In genomic region chr4:37815591-37815990, GRCh38 we compare ENCODE assay signal across 18 cellular contexts. TPM values are rescaled to one million over a fixed set of nuclear protein-coding genes. Genes with fewer than 3 reads are reported as not detected.
A peak's percentile ranks its signal among the peaks of the same experiment; 100 is the strongest.
DNase-seq lines count a peak whose midpoint lies in the region; ATAC-seq, FAIRE-seq and TF ChIP-seq lines count a peak whose summit lies in the region.
"Had no signal": no experiment of that assay in that cellular context is flagged by ENCODE, and none has a peak within 500 bp of the region (broad histone marks: within the 10 kb centered on the region; RNA-seq: fewer than 3 reads in every experiment).

No MANE protein-coding gene starts in this region.

- no peaks in the 10 kb centered on the region for H3K79me1 ChIP-seq in H9 (ENCODE audit: insufficient read depth, low read depth, low read length, poor library complexity, severe bottlenecking)

- H3K4me3 Mint-ChIP-seq in activated naive CD4-positive, alpha-beta T cell treated with anti-CD3 and anti-CD28 coated beads for 36 hours, result peak overlapping the region; percentile 30
- H3K4me3 Mint-ChIP-seq in stimulated activated memory B cell treated with anti-CD40 and anti-IgM and Interleukin-4, amounts not matched to agents 10 μg/mL and 1 μg/mL and 100 μg/mL, for 72 hours, result no peak overlapping the region
- H3K4me3 Mint-ChIP-seq in H9, result no peak overlapping the region

- no peaks in the 10 kb centered on the region for H3K9me3 ChIP-seq in K562 (replicated peaks; ENCODE audit: control insufficient read depth, insufficient read depth, low read depth, low read length)
- no peaks in the 10 kb centered on the region for H3K9me3 ChIP-seq in H9 (ENCODE audit: control insufficient read depth, low read depth, low read length)
- H3K9me3 ChIP-seq: adrenal gland, lower lobe of right lung, transverse colon had no signal

- H3K14ac ChIP-seq in H9 (ENCODE audit: insufficient read depth, low read length), result no peak overlapping the region

- H3K56ac ChIP-seq in H9 (ENCODE audit: insufficient read length, low read depth, low read length), result no peak overlapping the region

- in situ Hi-C loops in K562 (cut with MboI), result loop anchor here (5.0 kb wide), 1 partner anchor 917 kb away; no protein-coding TSS in a partner anchor

- peaks cover 15% of the 10 kb centered on the region for H3K4me1 Mint-ChIP-seq in activated naive CD4-positive, alpha-beta T cell treated with anti-CD3 and anti-CD28 coated beads for 36 hours (ENCODE audit: low read depth)
- H3K4me1 Mint-ChIP-seq in stimulated activated memory B cell treated with anti-CD40 and anti-IgM and Interleukin-4, amounts not matched to agents 10 μg/mL and 1 μg/mL and 100 μg/mL, for 72 hours, result peaks cover 10% of the 10 kb centered on the region
- H3K4me1 Mint-ChIP-seq in H9, result peaks cover 6 to 7% of the 10 kb centered on the region in 2 experiments; a peak in 3 of 4 replicates

- no peaks in the 10 kb centered on the region for H3K9me1 ChIP-seq in K562 (ENCODE audit: control insufficient read depth, insufficient read depth, low read length)

- peaks cover 2% of the 10 kb centered on the region for H3K36me3 Mint-ChIP-seq in activated naive CD4-positive, alpha-beta T cell treated with anti-CD3 and anti-CD28 coated beads for 36 hours (ENCODE audit: low read depth)
- H3K36me3 Mint-ChIP-seq in stimulated activated memory B cell treated with anti-CD40 and anti-IgM and Interleukin-4, amounts not matched to agents 10 μg/mL and 1 μg/mL and 100 μg/mL, for 72 hours, result no peaks in the 10 kb centered on the region
- peaks cover 4 to 7% (median 5%) of the 10 kb centered on the region in 3 experiments for H3K36me3 Mint-ChIP-seq in H9 (ENCODE audit: insufficient read depth in 1 of 3, low read depth in 3 of 3)

- TF ChIP-seq RAD21 in K562 (CRISPR knock-in tag; conservative IDR thresholded peaks at IDR 0.05 in 1 of 2, IDR thresholded peaks at IDR 0.05 in 1 of 2), result no peak

- no peak overlapping the region for H3K18ac ChIP-seq in H9 (ENCODE audit: insufficient read length, low read depth, low read length)

- H3K27me3 ChIP-seq in K562 (ENCODE audit: control insufficient read depth in 2 of 2, insufficient read depth in 2 of 2, low read length in 2 of 2) (peaks cover 2 to 10% of the 10 kb centered on the region in 2 experiments), H9 (ENCODE audit: insufficient read depth, low read length) (no peaks in the 10 kb centered on the region)
- H3K27me3 ChIP-seq: adrenal gland, transverse colon had no signal

- intact Hi-C loops in activated naive CD4-positive, alpha-beta T cell treated with anti-CD3 and anti-CD28 coated beads for 36 hours (cut with micrococcal nuclease), result no loop called here
- intact Hi-C loops in K562 (cut with micrococcal nuclease), result no loop called here

- TF ChIP-seq EP300 in K562 (IDR thresholded peaks at IDR 0.05; ENCODE audit: low read length), result no peak

- H3K9ac ChIP-seq in K562 (ENCODE audit: insufficient read depth in 1 of 2, low read depth in 2 of 2, low read length in 2 of 2) (no peak overlapping the region), H9 (ENCODE audit: extremely low read depth, insufficient read length, low read length) (no peak overlapping the region)
- H3K9ac ChIP-seq: GM23248 had no signal

- H3K4me1 ChIP-seq in K562 (replicated peaks in 1 of 2; ENCODE audit: control insufficient read depth in 2 of 2, insufficient read depth in 2 of 2, low read length in 2 of 2) (peaks cover 0 to 3% of the 10 kb centered on the region in 2 experiments; a peak in 1 of 5 replicates), H9 (ENCODE audit: insufficient read depth, low read length) (no peaks in the 10 kb centered on the region; the same call in 1 of the 2 replicates)
- H3K4me1 ChIP-seq: adrenal gland, lower lobe of right lung, transverse colon had no signal

- no peaks in the 10 kb centered on the region for H3K23me2 ChIP-seq in H9 (ENCODE audit: insufficient read length, low read depth, low read length, poor library complexity, severe bottlenecking)

- POLR2A ChIA-PET in K562 (lab: Yijun Ruan, JAX), result no interaction called here

- H4K91ac ChIP-seq in H9 (ENCODE audit: insufficient read length, low read depth, low read length), result no peak overlapping the region

- CTCF ChIA-PET in activated naive CD4-positive, alpha-beta T cell treated with anti-CD3 and anti-CD28 coated beads for 36 hours (lab: Charles Lee), result no interaction called here
- CTCF ChIA-PET in K562 (lab: Yijun Ruan, JAX; ENCODE audit: low intra/inter-chr PET ratio), result no interaction called here

- no peak overlapping the region for H3K27ac ChIP-seq in K562 (ENCODE audit: extremely low read depth, low read depth, low read length)
- no peak overlapping the region for H3K27ac ChIP-seq in H9 (ENCODE audit: insufficient read length, low read depth, low read length)
- H3K27ac ChIP-seq: adrenal gland, GM23248, lower lobe of right lung, transverse colon had no signal

- H2BK20ac ChIP-seq in H9 (ENCODE audit: low read depth, low read length, poor library complexity, severe bottlenecking), result no peak overlapping the region

- H3K4me2 ChIP-seq in K562 (ENCODE audit: insufficient read depth, low read length) (no peak overlapping the region), H9 (ENCODE audit: insufficient read depth, insufficient read length, low read length) (no peak overlapping the region)

- no peak overlapping the region for H2BK120ac ChIP-seq in H9 (ENCODE audit: low read depth, low read length, poor library complexity, severe bottlenecking)

- no peaks in the 10 kb centered on the region for H4K20me1 ChIP-seq in K562 (replicated peaks; ENCODE audit: control insufficient read depth, insufficient read depth, low read length)
- no peaks in the 10 kb centered on the region for H4K20me1 ChIP-seq in H9 (ENCODE audit: control insufficient read depth, insufficient read depth, insufficient read length)

- H4K8ac ChIP-seq in H9 (replicated peaks; ENCODE audit: insufficient read length, low read depth, low read length), result no peak overlapping the region

- H3T11ph ChIP-seq in H9 (ENCODE audit: low read length), result no peak overlapping the region

- FAIRE-seq in K562 (lab: Jason Lieb, UNC), result no peak
- FAIRE-seq in D721Med (lab: Jason Lieb, UNC), result no peak
- FAIRE-seq: frontal cortex had no signal

- peak overlapping the region; percentile 76 for H3K27ac Mint-ChIP-seq in activated naive CD4-positive, alpha-beta T cell treated with anti-CD3 and anti-CD28 coated beads for 36 hours
- peak overlapping the region; percentile 71 for H3K27ac Mint-ChIP-seq in stimulated activated memory B cell treated with anti-CD40 and anti-IgM and Interleukin-4, amounts not matched to agents 10 μg/mL and 1 μg/mL and 100 μg/mL, for 72 hours
- H3K27ac Mint-ChIP-seq in H9, result no peak overlapping the region

- no peaks in the 10 kb centered on the region for H3K27me3 Mint-ChIP-seq in activated naive CD4-positive, alpha-beta T cell treated with anti-CD3 and anti-CD28 coated beads for 36 hours (ENCODE audit: low read depth)
- no peaks in the 10 kb centered on the region for H3K27me3 Mint-ChIP-seq in stimulated activated memory B cell treated with anti-CD40 and anti-IgM and Interleukin-4, amounts not matched to agents 10 μg/mL and 1 μg/mL and 100 μg/mL, for 72 hours
- no peaks in the 10 kb centered on the region for H3K27me3 Mint-ChIP-seq in H9 (ENCODE audit: low read depth)

- DNase-seq in activated naive CD4-positive, alpha-beta T cell treated with anti-CD3 and anti-CD28 coated beads for 36 hours, result no peak
- no peak for DNase-seq in activated naive CD4-positive, alpha-beta T cell (lab: John Stamatoyannopoulos, UW)
- DNase-seq in NCI-H82 treated with DMSO at 0.1 percent for 48 hours (lab: John Stamatoyannopoulos, UW; ENCODE audit: unreplicated experiment) (peak; percentile 7), K562 (ENCODE audit: extremely low read depth in 1 of 4, low spot score in 3 of 4) (no peak), D721Med (ENCODE audit: insufficient read length, low spot score) (no peak), germinal center (ENCODE audit: low spot score) (no peak), H9 (no peak)
- DNase-seq: adrenal gland; GM23248; IMR-90; lower lobe of right lung; NCI-H1105; SHP77; stimulated activated CD4-positive, alpha-beta T cell treated with anti-CD3 and anti-CD28 coated beads, Interleukin-1b, Interleukin-23, amount 100 ng/mL, for 48 hours; T1000; transverse colon had no signal

- no peak overlapping the region for H2BK12ac ChIP-seq in H9 (ENCODE audit: insufficient read length, low read depth, low read length)

- H2BK5ac ChIP-seq in H9 (ENCODE audit: insufficient read length, low read length), result no peak overlapping the region

- H3K23ac ChIP-seq in H9 (ENCODE audit: insufficient read length, low read depth, low read length), result no peak overlapping the region

- H3K4me3 ChIP-seq in K562, result no peak overlapping the region
- H3K4me3 ChIP-seq: adrenal gland, GM23248, lower lobe of right lung, transverse colon had no signal

- no peaks in the 10 kb centered on the region for H3K36me3 ChIP-seq in K562 (ENCODE audit: control insufficient read depth, insufficient read depth, low read length)
- H3K36me3 ChIP-seq: adrenal gland, lower lobe of right lung, transverse colon had no signal

- H3K79me2 ChIP-seq in K562 (ENCODE audit: control insufficient read depth, insufficient read depth, low read length) (no peaks in the 10 kb centered on the region), H9 (ENCODE audit: insufficient read depth, low read length) (no peaks in the 10 kb centered on the region)

- no peak overlapping the region for H2AK5ac ChIP-seq in H9 (ENCODE audit: insufficient read length, low read length)

- no peak for ATAC-seq in K562
- no peak for ATAC-seq in stimulated activated memory B cell treated with anti-CD40 and anti-IgM and Interleukin-4, amounts not matched to agents 10 μg/mL and 1 μg/mL and 100 μg/mL, for 72 hours
- ATAC-seq: lower lobe of right lung had no signal

- TF ChIP-seq POLR2A in K562 (conservative IDR thresholded peaks at IDR 0.05), result no peak

- H2AFZ ChIP-seq in K562 (ENCODE audit: low read depth, low read length), result no peak overlapping the region
- H2AFZ ChIP-seq in H9 (ENCODE audit: low read length), result no peak overlapping the region
- H2AFZ ChIP-seq: GM23248 had no signal

- TF ChIP-seq CTCF in K562 (IDR thresholded peaks at IDR 0.05 in 2 of 3, conservative IDR thresholded peaks at IDR 0.05 in 1 of 3; ENCODE audit: insufficient read depth in 2 of 3, low read depth in 1 of 3, low read length in 3 of 3) (no peak), D721Med (IDR thresholded peaks at IDR 0.05; ENCODE audit: insufficient read depth, missing control alignments) (no peak), H9 (conservative IDR thresholded peaks at IDR 0.05) (no peak)

- 8% methylated on average over 1 of the region's 3 CpGs for WGBS in K562 (ENCODE audit: insufficient coverage, low coverage, missing lambda C conversion rate)
- no CpG with 5 or more reads among the region's 3 CpGs for WGBS in H9 (ENCODE audit: extremely low coverage, insufficient read length, low lambda C conversion rate)

- H4K5ac ChIP-seq in H9 (ENCODE audit: insufficient read length, low read depth, low read length), result no peak overlapping the region

- BruUV-seq in K562 (replicated peaks; lab: Mats Ljungman, UMichigan), result no TSS peak

- H3K4ac ChIP-seq in H9 (ENCODE audit: low read depth, low read length), result no peak overlapping the region

- H2BK15ac ChIP-seq in H9 (ENCODE audit: low read depth, low read length), result no peak overlapping the region

- no peaks in the 10 kb centered on the region for H3K9me3 Mint-ChIP-seq in activated naive CD4-positive, alpha-beta T cell treated with anti-CD3 and anti-CD28 coated beads for 36 hours
- H3K9me3 Mint-ChIP-seq in stimulated activated memory B cell treated with anti-CD40 and anti-IgM and Interleukin-4, amounts not matched to agents 10 μg/mL and 1 μg/mL and 100 μg/mL, for 72 hours, result no peaks in the 10 kb centered on the region
- peaks cover 9 to 17% of the 10 kb centered on the region in 2 experiments for H3K9me3 Mint-ChIP-seq in H9

RNA-seq across cellular contexts. Expression of gene PGM2, which starts 10.9 kb away (rescaled TPM):
- 10 to 100 TPM; 53.7 to 53.9 TPM for total RNA-seq in activated naive CD4-positive, alpha-beta T cell treated with anti-CD3 and anti-CD28 coated beads for 36 hours
- 21.8 and 47.3 TPM in 2 replicates for total RNA-seq in K562 (2011; cell fraction: chromatin; rRNA removed; ENCODE audit: low replicate concordance)
- 11.5 and 13.4 TPM in 2 replicates for total RNA-seq in K562 (2011; cell fraction: nucleolus; rRNA removed)
- total RNA-seq in K562 (2011; cell fraction: nucleoplasm; rRNA removed), result 18.6 and 19.6 TPM in 2 replicates
- total RNA-seq in K562 (2014; rRNA removed) (35.5 and 39.3 TPM in 2 replicates), K562 (2014; rRNA removed; fragmentation: Illumina TruSeq; extraction: Trizol) (59.8 and 68.3 TPM in 2 replicates), K562 (2015; rRNA removed; fragmentation: Illumina TruSeq; extraction: Trizol) (49.8 and 51.4 TPM in 2 replicates), K562 (2021) (57.3 and 58.1 TPM in 2 replicates), H9 (2021) (26.6 and 30.4 TPM in 2 replicates)
- polyA plus RNA-seq in K562 (2011; rRNA removed) (57.8 and 77.3 TPM in 2 replicates), K562 (2014; fragmentation: Illumina TruSeq; extraction: Trizol) (45.6 and 52.9 TPM in 2 replicates), K562 (2014; fragmentation: Nextera tagmentation; extraction: Ambion mirVana) (10 to 100 TPM; 15.2 to 27.1 TPM), K562 (2014; rRNA removed) (44.9 and 47.8 TPM in 2 replicates)
- 20.7 and 35.0 TPM in 2 replicates for polyA plus RNA-seq in K562 (2011; cell fraction: cytosol; rRNA removed)
- polyA plus RNA-seq in K562 (2011; cell fraction: nucleus; rRNA removed), result 45.8 and 87.6 TPM in 2 replicates
- polyA plus RNA-seq in K562 (2012), result 29.2 and 31.5 TPM in 2 replicates
- polyA minus RNA-seq in K562 (2011; rRNA and poly(A)+ RNA removed), result 53.9 and 55.3 TPM in 2 replicates
- 20.0 and 30.2 TPM in 2 replicates for polyA minus RNA-seq in K562 (2011; cell fraction: cytosol; rRNA and poly(A)+ RNA removed)
- polyA minus RNA-seq in K562 (2011; cell fraction: nucleus; rRNA and poly(A)+ RNA removed), result 18.6 and 32.1 TPM in 2 replicates

Comparison
In these comparisons a context has a peak if more than half of its experiments do, and no peak if none do; other contexts are left out.
1. H3K27ac Mint-ChIP-seq: peak in activated naive CD4-positive, alpha-beta T cell treated with anti-CD3 and anti-CD28 coated beads for 36 hours (single experiment) and stimulated activated memory B cell treated with anti-CD40 and anti-IgM and Interleukin-4, amounts not matched to agents 10 μg/mL and 1 μg/mL and 100 μg/mL, for 72 hours (single experiment); none in H9 (0 of 3).